ENCODE assay signal across 12 cellular contexts in genomic region chr2:239318091-239318725, GRCh38.
A peak's percentile ranks its signal among the peaks of the same experiment; 100 is the strongest.
DNase-seq lines count a peak whose midpoint lies in the region; ATAC-seq and TF ChIP-seq lines count a peak whose summit lies in the region.
"Had no signal": no experiment of that assay in that cellular context is flagged by ENCODE, and none has a peak within 500 bp of the region (broad histone marks: within the 10 kb centered on the region; RNA-seq: fewer than 3 reads in every experiment).

No MANE protein-coding gene starts in this region.

- TF ChIP-seq CTCF in VCaP (conservative IDR thresholded peaks at IDR 0.05) = no peak
- no peak for TF ChIP-seq CTCF in gastroesophageal sphincter (IDR thresholded peaks at IDR 0.05)
- TF ChIP-seq CTCF in omental fat pad (IDR thresholded peaks at IDR 0.05) = no peak

- WGBS in gastroesophageal sphincter (ENCODE audit: low coverage in 1 of 2), 2 donors = 85 to 87% methylated on average over 11 to 16 of the region's 20 CpGs

- no peaks in the 10 kb centered on the region for H3K9me3 ChIP-seq in gastroesophageal sphincter
- H3K9me3 ChIP-seq: neutrophil, upper lobe of right lung had no signal

- DNase-seq in Ammon's horn (ENCODE audit: low spot score) (peak; percentile 74), omental fat pad (ENCODE audit: low spot score) (peak; percentile 8), CD1c-positive myeloid dendritic cell (ENCODE audit: extremely low spot score) (no peak), DMS79 treated with DMSO at 0.1 percent for 48 hours (lab: John Stamatoyannopoulos, UW) (no peak)
- no peak for DNase-seq in stimulated activated naive CD4-positive, alpha-beta T cell treated with Interleukin-2 at 50 U/mL for 16 hours (lab: John Stamatoyannopoulos, UW)
- DNase-seq: NCI-H1105 treated with DMSO at 0.1 percent for 48 hours; stimulated activated CD4-positive, alpha-beta T cell treated with anti-CD3 and anti-CD28 coated beads, Interleukin-4, amount 100 ng/mL, for 4 hours; upper lobe of right lung had no signal

- H3K27me3 ChIP-seq in gastroesophageal sphincter = no peaks in the 10 kb centered on the region
- H3K27me3 ChIP-seq: neutrophil, upper lobe of right lung had no signal

- H3K27ac ChIP-seq in VCaP (peak overlapping the region; percentile 83), gastroesophageal sphincter (peak overlapping the region; percentile 80 to 83 (median 80))

- H3K36me3 ChIP-seq in gastroesophageal sphincter = no peaks in the 10 kb centered on the region
- H3K36me3 ChIP-seq: neutrophil, upper lobe of right lung had no signal

- no peak overlapping the region for H3K4me3 ChIP-seq in gastroesophageal sphincter

- H3K4me1 ChIP-seq in gastroesophageal sphincter = peaks cover 2 to 77% (median 30%) of the 10 kb centered on the region in 3 donors

- TF ChIP-seq EP300 in gastroesophageal sphincter (IDR thresholded peaks at IDR 0.05) = no peak

- ATAC-seq in gastroesophageal sphincter (no peak), omental fat pad (ENCODE audit: low FRiP score) (no peak), GM18870 (IDR thresholded peaks at IDR 0.05; ENCODE audit: unreplicated experiment) (no peak)

- no peak for TF ChIP-seq POLR2A in gastroesophageal sphincter (IDR thresholded peaks at IDR 0.05)

Comparison
In these comparisons a context has a peak if more than half of its experiments do, and no peak if none do; other contexts are left out.
1. DNase-seq: peak in Ammon's horn (single experiment) and omental fat pad (single experiment); none in stimulated activated naive CD4-positive, alpha-beta T cell treated with Interleukin-2 at 50 U/mL for 16 hours (single experiment), CD1c-positive myeloid dendritic cell (single experiment) and DMS79 treated with DMSO at 0.1 percent for 48 hours (single experiment).